ENCODE assay signal across 29 cellular contexts in the genomic region with DNA sequence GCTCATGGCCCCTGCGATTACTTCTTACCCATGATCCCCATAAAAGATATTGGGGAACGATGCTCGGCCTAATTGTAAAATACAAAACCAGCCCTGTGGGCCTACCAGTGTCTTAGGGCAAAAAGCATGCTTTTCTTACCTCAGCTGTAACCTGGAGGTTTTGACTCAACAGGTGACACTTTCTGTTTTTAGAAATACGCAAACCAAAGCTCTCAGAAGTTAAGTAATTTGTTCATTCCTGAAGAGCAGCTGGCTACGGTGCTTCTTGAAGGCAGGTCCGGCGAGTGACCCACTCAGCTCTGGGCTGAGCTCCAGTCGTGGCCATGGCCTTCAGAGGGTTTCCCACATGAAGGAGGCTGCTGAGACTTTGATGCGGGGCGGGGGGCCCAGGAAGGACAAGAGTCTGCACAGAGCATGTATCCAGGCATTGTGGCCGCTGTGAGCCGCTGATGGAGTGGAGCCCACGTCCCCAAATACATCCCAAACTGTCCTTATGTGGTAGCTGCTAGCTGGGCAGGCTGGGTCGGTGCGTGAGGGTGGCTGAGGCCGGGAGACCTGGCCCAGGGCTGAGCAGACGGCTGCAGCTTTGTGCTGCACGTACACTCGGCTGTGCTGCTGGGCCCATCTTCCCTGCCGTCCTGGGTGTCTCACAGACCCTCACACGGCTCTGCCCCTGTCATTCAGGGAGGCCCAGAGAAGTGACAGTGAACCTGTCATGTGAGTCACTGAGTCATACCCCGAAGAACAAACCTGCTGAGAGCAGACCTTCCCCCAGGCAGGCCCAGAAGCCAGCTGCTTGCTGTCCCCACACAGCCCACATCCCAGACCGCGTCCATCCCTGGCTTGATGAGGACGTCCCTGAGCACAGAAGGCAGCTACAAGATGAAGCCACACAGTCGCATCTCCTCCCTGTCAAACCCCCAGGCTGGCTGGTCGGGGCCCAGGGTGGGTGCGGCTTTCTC. TPM values are rescaled to one million over a fixed set of nuclear protein-coding genes. Genes with fewer than 3 reads are reported as not detected.
DNase-seq lines count a peak whose midpoint lies in the region; ATAC-seq, FAIRE-seq and TF ChIP-seq lines count a peak whose summit lies in the region.
"Had no signal": no experiment of that assay in that cellular context is flagged by ENCODE, and none has a peak within 500 bp of the region (broad histone marks: within the 10 kb centered on the region; RNA-seq: fewer than 3 reads in every experiment).

No MANE protein-coding gene starts in this region.

- H2AFZ ChIP-seq in K562 (ENCODE audit: low read depth, low read length) (no peak overlapping the region), mesenchymal stem cell (ENCODE audit: low read depth, low read length) (no peak overlapping the region)

- H3K36me3 ChIP-seq in HEK293 (ENCODE audit: control insufficient read depth in 2 of 2, insufficient read depth in 1 of 2, low read length in 2 of 2) (peaks cover 0 to 56% of the 10 kb centered on the region in 2 experiments; a peak in 1 of 3 replicates), K562 (ENCODE audit: control insufficient read depth, insufficient read depth, low read length) (no peaks in the 10 kb centered on the region), mesenchymal stem cell (ENCODE audit: control insufficient read depth in 1 of 2, insufficient read depth in 2 of 2, low read depth in 1 of 2, low read length in 2 of 2) (peaks cover 47 to 68% of the 10 kb centered on the region in 2 experiments), sigmoid colon (peaks cover 0 to 63% (median 0%) of the 10 kb centered on the region in 4 donors), psoas muscle (ENCODE audit: insufficient read depth in 1 of 2, low read depth in 1 of 2) (peaks cover 0 to 15% of the 10 kb centered on the region in 2 donors)

- no peak for TF ChIP-seq POLR2A in K562 (conservative IDR thresholded peaks at IDR 0.05)
- TF ChIP-seq POLR2A in sigmoid colon (IDR thresholded peaks at IDR 0.05) = no peak

- H3K4me2 ChIP-seq in K562 (ENCODE audit: insufficient read depth, low read length) (no peak overlapping the region), mesenchymal stem cell (ENCODE audit: low read length, poor library complexity, severe bottlenecking) (no peak overlapping the region)

- H3K4me1 Mint-ChIP-seq in glutamatergic neuron (ENCODE audit: low read depth, unreplicated experiment) = peaks cover 3% of the 10 kb centered on the region

- H3K4ac ChIP-seq in mesenchymal stem cell (ENCODE audit: low read depth in 1 of 2, low read length in 2 of 2) = no peak overlapping the region

- no peak overlapping the region for H2BK15ac ChIP-seq in mesenchymal stem cell (ENCODE audit: low read depth, poor library complexity, severe bottlenecking)

- peak overlapping the region; percentile 49 for H2AK5ac ChIP-seq in mesenchymal stem cell (ENCODE audit: low read length, severe bottlenecking)

- H3K9ac ChIP-seq in K562 (ENCODE audit: insufficient read depth in 1 of 2, low read depth in 2 of 2, low read length in 2 of 2) = peak overlapping the region in 1 of 2 experiments; percentile 80; a peak in 2 of 4 replicates
- H3K9ac ChIP-seq in mesenchymal stem cell (ENCODE audit: low read length) = no peak overlapping the region

- 53% methylated on average over 27 of the region's 28 CpGs for WGBS in K562 (ENCODE audit: insufficient coverage, low coverage, missing lambda C conversion rate)
- 91% methylated on average over 28 of the region's 28 CpGs for WGBS in mesenchymal stem cell
- WGBS in sigmoid colon, 2 donors = 93% methylated on average over 28 of the region's 28 CpGs
- WGBS in psoas muscle, 3 donors = 92 to 93% (median 93%) methylated on average over 28 of the region's 28 CpGs

- no peaks in the 10 kb centered on the region for H3K9me3 ChIP-seq in HEK293 (ENCODE audit: control insufficient read depth, insufficient read depth, low read depth, low read length)
- no peaks in the 10 kb centered on the region for H3K9me3 ChIP-seq in K562 (replicated peaks; ENCODE audit: control insufficient read depth, insufficient read depth, low read depth, low read length)
- H3K9me3 ChIP-seq in mesenchymal stem cell (ENCODE audit: control insufficient read depth, low read length) = no peaks in the 10 kb centered on the region
- no peaks in the 10 kb centered on the region for H3K9me3 ChIP-seq in sigmoid colon
- no peaks in the 10 kb centered on the region for H3K9me3 ChIP-seq in psoas muscle
- H3K9me3 ChIP-seq: thyroid gland had no signal

- H3K79me2 ChIP-seq in K562 (ENCODE audit: control insufficient read depth, insufficient read depth, low read length) = no peaks in the 10 kb centered on the region

- no peak overlapping the region for H3K27ac Mint-ChIP-seq in glutamatergic neuron (ENCODE audit: unreplicated experiment)
- H3K27ac Mint-ChIP-seq: activated CD8-positive, alpha-beta T cell treated with anti-CD3 and anti-CD28 coated beads for 36 hours; activated naive CD8-positive, alpha-beta T cell; effector memory CD8-positive, alpha-beta T cell; mesothelial cell of epicardium; naive B cell; stimulated activated naive CD8-positive, alpha-beta T cell treated with anti-CD3 and anti-CD28 coated beads, Interleukin-15, Interleukin-2, amounts not matched to agents 100 ng/mL and 50 ng/mL, for 24 hours; T-helper 2 cell treated with Interferon-gamma antibody and Interleukin-4, amounts not matched to agents 5 μg/mL and 100 μg/mL, for 36 hours had no signal

- no peaks in the 10 kb centered on the region for H3K9me3 Mint-ChIP-seq in glutamatergic neuron (ENCODE audit: unreplicated experiment)
- H3K9me3 Mint-ChIP-seq: activated CD8-positive, alpha-beta T cell treated with anti-CD3 and anti-CD28 coated beads for 36 hours; effector memory CD8-positive, alpha-beta T cell; H9; mesothelial cell of epicardium; stimulated activated naive CD8-positive, alpha-beta T cell treated with anti-CD3 and anti-CD28 coated beads, Interleukin-15, Interleukin-2, amounts not matched to agents 100 ng/mL and 50 ng/mL, for 24 hours; T-helper 2 cell treated with Interferon-gamma antibody and Interleukin-4, amounts not matched to agents 5 μg/mL and 100 μg/mL, for 36 hours had no signal

- BruUV-seq in K562 (replicated peaks; lab: Mats Ljungman, UMichigan) = no TSS peak

- CTCF ChIA-PET in HEK293 (lab: Yijun Ruan, JAX) = no interaction called here
- CTCF ChIA-PET in K562 (lab: Yijun Ruan, JAX; ENCODE audit: low intra/inter-chr PET ratio) = interaction anchor here (0.5 kb wide), 1 partner anchor 246 kb away, joined by 3 read pairs; no protein-coding TSS in a partner anchor

- H3K4me3 Mint-ChIP-seq in glutamatergic neuron (ENCODE audit: unreplicated experiment) = no peak overlapping the region
- H3K4me3 Mint-ChIP-seq: activated CD8-positive, alpha-beta T cell treated with anti-CD3 and anti-CD28 coated beads for 36 hours; activated naive CD8-positive, alpha-beta T cell; effector memory CD8-positive, alpha-beta T cell; H9; mesothelial cell of epicardium; naive B cell; stimulated activated naive CD8-positive, alpha-beta T cell treated with anti-CD3 and anti-CD28 coated beads, Interleukin-15, Interleukin-2, amounts not matched to agents 100 ng/mL and 50 ng/mL, for 24 hours; T-helper 2 cell treated with Interferon-gamma antibody and Interleukin-4, amounts not matched to agents 5 μg/mL and 100 μg/mL, for 36 hours had no signal

- no peaks in the 10 kb centered on the region for H3K4me1 ChIP-seq in HEK293 (ENCODE audit: control insufficient read depth, insufficient read depth, low read length)
- peaks cover 2 to 13% of the 10 kb centered on the region in 2 experiments; a peak in 3 of 5 replicates for H3K4me1 ChIP-seq in K562 (replicated peaks in 1 of 2; ENCODE audit: control insufficient read depth in 2 of 2, insufficient read depth in 2 of 2, low read length in 2 of 2)
- H3K4me1 ChIP-seq in mesenchymal stem cell (ENCODE audit: control insufficient read depth, insufficient read depth, low read depth, low read length) = peaks cover 38% of the 10 kb centered on the region
- peaks cover 0 to 24% (median 14%) of the 10 kb centered on the region in 4 donors for H3K4me1 ChIP-seq in sigmoid colon
- H3K4me1 ChIP-seq in psoas muscle = peaks cover 13% of the 10 kb centered on the region

- H3K4me3 ChIP-seq in HEK293 (ENCODE audit: low read depth, low read length) = no peak overlapping the region
- H3K4me3 ChIP-seq in K562 = no peak overlapping the region
- no peak overlapping the region for H3K4me3 ChIP-seq in mesenchymal stem cell (ENCODE audit: insufficient read depth in 1 of 2, low read depth in 1 of 2, low read length in 2 of 2)
- no peak overlapping the region for H3K4me3 ChIP-seq in sigmoid colon
- H3K4me3 ChIP-seq in psoas muscle = no peak overlapping the region
- H3K4me3 ChIP-seq: skin epidermis, thyroid gland had no signal

- no peak overlapping the region for H3K18ac ChIP-seq in mesenchymal stem cell (ENCODE audit: low read depth in 1 of 2, low read length in 2 of 2)

- no peaks in the 10 kb centered on the region for H3K36me3 Mint-ChIP-seq in glutamatergic neuron (ENCODE audit: unreplicated experiment)
- H3K36me3 Mint-ChIP-seq: activated naive CD8-positive, alpha-beta T cell; naive B cell had no signal

- H4K20me1 ChIP-seq in K562 (replicated peaks; ENCODE audit: control insufficient read depth, insufficient read depth, low read length) = no peaks in the 10 kb centered on the region

- H3K9me1 ChIP-seq in K562 (ENCODE audit: control insufficient read depth, insufficient read depth, low read length) = no peaks in the 10 kb centered on the region

- POLR2A ChIA-PET in HEK293 (lab: Yijun Ruan, JAX) (no interaction called here), K562 (lab: Yijun Ruan, JAX) (interaction anchor here (1.3 to 4.7 kb wide), 2 partner anchors 11 to 12 kb away, joined by 5 to 16 read pairs; no protein-coding TSS in a partner anchor)

- TF ChIP-seq RAD21 in K562 (CRISPR knock-in tag; conservative IDR thresholded peaks at IDR 0.05 in 1 of 2, IDR thresholded peaks at IDR 0.05 in 1 of 2) = no peak

- no peak overlapping the region for H3K27ac ChIP-seq in HEK293 (ENCODE audit: extremely low read depth, low read depth, low read length)
- H3K27ac ChIP-seq in K562 (ENCODE audit: extremely low read depth, low read depth, low read length) = no peak overlapping the region
- H3K27ac ChIP-seq in mesenchymal stem cell (ENCODE audit: low read length, poor library complexity, severe bottlenecking) = no peak overlapping the region
- H3K27ac ChIP-seq in sigmoid colon = no peak overlapping the region
- H3K27ac ChIP-seq in psoas muscle = no peak overlapping the region
- H3K27ac ChIP-seq: thyroid gland had no signal

- no peak for TF ChIP-seq CTCF in HEK293 (tag by site-specific recombination; IDR thresholded peaks at IDR 0.05)
- TF ChIP-seq CTCF in K562 (IDR thresholded peaks at IDR 0.05 in 2 of 3, conservative IDR thresholded peaks at IDR 0.05 in 1 of 3; ENCODE audit: insufficient read depth in 2 of 3, low read depth in 1 of 3, low read length in 3 of 3) = no peak
- no peak for TF ChIP-seq CTCF in sigmoid colon (IDR thresholded peaks at IDR 0.05)
- no peak for TF ChIP-seq CTCF in glutamatergic neuron (IDR thresholded peaks at IDR 0.05; ENCODE audit: partially characterized antibody, unreplicated experiment)
- no peak for TF ChIP-seq CTCF in psoas muscle (IDR thresholded peaks at IDR 0.05)

- peak overlapping the region in 1 of 2 experiments; percentile 10 for H2BK12ac ChIP-seq in mesenchymal stem cell (ENCODE audit: low read length in 2 of 2)

- H4K91ac ChIP-seq in mesenchymal stem cell (ENCODE audit: low read length) = peak overlapping the region; percentile 29

- no peak overlapping the region for H3K14ac ChIP-seq in mesenchymal stem cell (ENCODE audit: low read length in 2 of 2)

- peak overlapping the region in 1 of 2 experiments; percentile 23 for H3K23ac ChIP-seq in mesenchymal stem cell (ENCODE audit: low read length in 2 of 2)

- no peak overlapping the region for H2BK5ac ChIP-seq in mesenchymal stem cell (ENCODE audit: low read depth, low read length, poor library complexity, severe bottlenecking)

- intact Hi-C loops in K562 (cut with micrococcal nuclease) = no loop called here
- intact Hi-C loops in sigmoid colon (cut with DNase I) = no loop called here
- intact Hi-C loops in psoas muscle (cut with DNase I) = no loop called here

- TF ChIP-seq EP300 in K562 (IDR thresholded peaks at IDR 0.05; ENCODE audit: low read length) (no peak), sigmoid colon (IDR thresholded peaks at IDR 0.05) (no peak)

- ATAC-seq in K562 = peak; percentile 15; the same call in 2 of the 3 replicates
- ATAC-seq in HG02642 (IDR thresholded peaks at IDR 0.05; ENCODE audit: poor library complexity, unreplicated experiment) = no peak
- ATAC-seq in psoas muscle = no peak
- ATAC-seq: activated CD8-positive, alpha-beta T cell treated with anti-CD3 and anti-CD28 coated beads for 36 hours; effector memory CD8-positive, alpha-beta T cell had no signal

- FAIRE-seq in K562 (lab: Jason Lieb, UNC) = no peak
- FAIRE-seq: kidney had no signal

- peaks cover 21% of the 10 kb centered on the region for H3K79me1 ChIP-seq in mesenchymal stem cell (replicated peaks; ENCODE audit: low read length, poor library complexity, severe bottlenecking)

- H2BK120ac ChIP-seq in mesenchymal stem cell (ENCODE audit: low read depth, low read length) = no peak overlapping the region

- H3K27me3 ChIP-seq in K562 (ENCODE audit: control insufficient read depth in 2 of 2, insufficient read depth in 2 of 2, low read length in 2 of 2) (no peaks in the 10 kb centered on the region), mesenchymal stem cell (ENCODE audit: control insufficient read depth in 1 of 2, insufficient read depth in 1 of 2, low read length in 2 of 2) (no peaks in the 10 kb centered on the region), sigmoid colon (no peaks in the 10 kb centered on the region), psoas muscle (ENCODE audit: insufficient read depth in 3 of 3, low read length in 2 of 3) (no peaks in the 10 kb centered on the region)
- H3K27me3 ChIP-seq: thyroid gland had no signal

- H3K27me3 Mint-ChIP-seq in glutamatergic neuron (ENCODE audit: unreplicated experiment) = peaks cover 4% of the 10 kb centered on the region
- H3K27me3 Mint-ChIP-seq: activated CD8-positive, alpha-beta T cell treated with anti-CD3 and anti-CD28 coated beads for 36 hours; activated naive CD8-positive, alpha-beta T cell; effector memory CD8-positive, alpha-beta T cell; naive B cell; stimulated activated naive CD8-positive, alpha-beta T cell treated with anti-CD3 and anti-CD28 coated beads, Interleukin-15, Interleukin-2, amounts not matched to agents 100 ng/mL and 50 ng/mL, for 24 hours had no signal

- in situ Hi-C loops in K562 (cut with MboI) = no loop called here

- no peak overlapping the region for H4K8ac ChIP-seq in mesenchymal stem cell (ENCODE audit: low read length)

- no peak for DNase-seq in K562 (ENCODE audit: extremely low read depth in 1 of 4, low spot score in 3 of 4)
- no peak for DNase-seq in mesenchymal stem cell
- peak; percentile 58 for DNase-seq in sigmoid colon
- no peak for DNase-seq in NCI-H345 (lab: John Stamatoyannopoulos, UW)
- DNase-seq in glutamatergic neuron = no peak
- DNase-seq in psoas muscle = no peak
- DNase-seq: activated CD4-positive, alpha-beta T cell treated with anti-CD3 and anti-CD28 coated beads for 1 hour; activated CD8-positive, alpha-beta T cell treated with anti-CD3 and anti-CD28 coated beads for 36 hours; anterior cingulate cortex; cortex of kidney; effector memory CD8-positive, alpha-beta T cell; EL; H9; Karpas-422; kidney; MV-4-11; naive B cell; NCI-H1436 treated with DMSO at 0.1 percent for 48 hours; NCI-H748 treated with DMSO at 0.1 percent for 48 hours; occipital lobe; SHP77; thyroid gland had no signal

RNA-seq across cellular contexts. Expression of gene ITGB1BP1, which starts 34.1 kb away (rescaled TPM):
- total RNA-seq in K562 (2011; cell fraction: chromatin; rRNA removed; ENCODE audit: low replicate concordance) = 25.1 and 41.2 TPM in 2 replicates
- 12.7 and 15.7 TPM in 2 replicates for total RNA-seq in K562 (2011; cell fraction: nucleolus; rRNA removed)
- total RNA-seq in K562 (2011; cell fraction: nucleoplasm; rRNA removed) = 28.8 TPM in 2 replicates
- total RNA-seq in K562 (2014; rRNA removed) = 45.6 and 49.9 TPM in 2 replicates
- 45.7 and 56.2 TPM in 2 replicates for total RNA-seq in K562 (2014; rRNA removed; fragmentation: Illumina TruSeq; extraction: Trizol)
- 39.2 and 44.1 TPM in 2 replicates for total RNA-seq in K562 (2015; rRNA removed; fragmentation: Illumina TruSeq; extraction: Trizol)
- 94.3 and 99.4 TPM in 2 replicates for total RNA-seq in K562 (2021)
- polyA plus RNA-seq in K562 (2011; rRNA removed) = 64.0 and 95.3 TPM in 2 replicates
- polyA plus RNA-seq in K562 (2011; cell fraction: cytosol; rRNA removed) = 35.4 and 40.8 TPM in 2 replicates
- polyA plus RNA-seq in K562 (2011; cell fraction: nucleus; rRNA removed) = 28.1 and 35.0 TPM in 2 replicates
- polyA plus RNA-seq in K562 (2012) = 51.3 and 95.2 TPM in 2 replicates
- 55.2 and 59.8 TPM in 2 replicates for polyA plus RNA-seq in K562 (2014; fragmentation: Illumina TruSeq; extraction: Trizol)
- 10 to 100 TPM; 37.8 to 50.4 TPM for polyA plus RNA-seq in K562 (2014; fragmentation: Nextera tagmentation; extraction: Ambion mirVana)
- 66.3 and 72.1 TPM in 2 replicates for polyA plus RNA-seq in K562 (2014; rRNA removed)
- 27.7 and 38.9 TPM in 2 replicates for polyA minus RNA-seq in K562 (2011; rRNA and poly(A)+ RNA removed)
- 12.0 and 16.9 TPM in 2 replicates for polyA minus RNA-seq in K562 (2011; cell fraction: cytosol; rRNA and poly(A)+ RNA removed)
- polyA minus RNA-seq in K562 (2011; cell fraction: nucleus; rRNA and poly(A)+ RNA removed) = 7.1 and 12.2 TPM in 2 replicates
- 138 TPM for polyA plus RNA-seq in mesenchymal stem cell (2013, experiment 1 of 2)
- 132 TPM for polyA plus RNA-seq in mesenchymal stem cell (2013, experiment 2 of 2)
- total RNA-seq in sigmoid colon = 10 to 100 TPM; 52.3 to 75.6 (median 61.6) TPM
- polyA plus RNA-seq in sigmoid colon = 10 to 100 TPM; 24.3 to 99.7 (median 47.4) TPM
- 62.7 TPM for total RNA-seq in glutamatergic neuron (ENCODE audit: unreplicated experiment)
- total RNA-seq in psoas muscle = 100 to 1,000 TPM in 1 of 4 donors, 10 to 100 TPM in 3; 47.5 to 138 (median 69.2) TPM
- polyA plus RNA-seq in psoas muscle = 100 to 1,000 TPM in 1 of 3 donors, 10 to 100 TPM in 2; 74.1 to 116 (median 94.9) TPM

RNA-seq across cellular contexts. Expression of gene CPSF3, which starts 34.2 kb away (rescaled TPM):
- total RNA-seq in K562 (2011; cell fraction: chromatin; rRNA removed; ENCODE audit: low replicate concordance) = 41.0 and 77.7 TPM in 2 replicates
- total RNA-seq in K562 (2011; cell fraction: nucleolus; rRNA removed) = 20.5 and 21.1 TPM in 2 replicates
- total RNA-seq in K562 (2011; cell fraction: nucleoplasm; rRNA removed) = 28.6 and 37.0 TPM in 2 replicates
- total RNA-seq in K562 (2014; rRNA removed) = 59.8 and 79.0 TPM in 2 replicates
- 117 and 123 TPM in 2 replicates for total RNA-seq in K562 (2014; rRNA removed; fragmentation: Illumina TruSeq; extraction: Trizol)
- total RNA-seq in K562 (2015; rRNA removed; fragmentation: Illumina TruSeq; extraction: Trizol) = 115 and 121 TPM in 2 replicates
- 77.2 and 80.7 TPM in 2 replicates for total RNA-seq in K562 (2021)
- 44.1 and 59.3 TPM in 2 replicates for polyA plus RNA-seq in K562 (2011; rRNA removed)
- 14.8 and 36.5 TPM in 2 replicates for polyA plus RNA-seq in K562 (2011; cell fraction: cytosol; rRNA removed)
- polyA plus RNA-seq in K562 (2011; cell fraction: nucleus; rRNA removed) = 41.1 and 55.6 TPM in 2 replicates
- 81.0 and 95.1 TPM in 2 replicates for polyA plus RNA-seq in K562 (2012)
- polyA plus RNA-seq in K562 (2014; fragmentation: Illumina TruSeq; extraction: Trizol) = 94.5 and 105 TPM in 2 replicates
- 100 to 1,000 TPM in 1 of 2 experiments, 10 to 100 TPM in 1; 98.4 to 151 TPM for polyA plus RNA-seq in K562 (2014; fragmentation: Nextera tagmentation; extraction: Ambion mirVana)
- 54.2 and 55.0 TPM in 2 replicates for polyA plus RNA-seq in K562 (2014; rRNA removed)
- polyA minus RNA-seq in K562 (2011; rRNA and poly(A)+ RNA removed) = 93.3 and 95.1 TPM in 2 replicates
- polyA minus RNA-seq in K562 (2011; cell fraction: cytosol; rRNA and poly(A)+ RNA removed) = 47.0 and 49.4 TPM in 2 replicates
- polyA minus RNA-seq in K562 (2011; cell fraction: nucleus; rRNA and poly(A)+ RNA removed) = 28.9 and 47.3 TPM in 2 replicates
- polyA plus RNA-seq in mesenchymal stem cell (2013, experiment 1 of 2) = 26.5 TPM
- 27.3 TPM for polyA plus RNA-seq in mesenchymal stem cell (2013, experiment 2 of 2)
- total RNA-seq in sigmoid colon = 10 to 100 TPM; 22.9 to 33.5 (median 27.5) TPM
- polyA plus RNA-seq in sigmoid colon = 10 to 100 TPM; 14.4 to 23.6 (median 14.6) TPM
- 33.3 TPM for total RNA-seq in glutamatergic neuron (ENCODE audit: unreplicated experiment)
- 10 to 100 TPM; 14.4 to 21.8 (median 17.8) TPM for total RNA-seq in psoas muscle
- 10 to 100 TPM; 11.3 to 21.7 (median 19.3) TPM for polyA plus RNA-seq in psoas muscle
